ENCODE assay signal across 16 cellular contexts in genomic region chr5:61477788-61478187, GRCh38.
DNase-seq lines count a peak whose midpoint lies in the region; ATAC-seq, FAIRE-seq and TF ChIP-seq lines count a peak whose summit lies in the region.
"Had no signal": no experiment of that assay in that cellular context is flagged by ENCODE, and none has a peak within 500 bp of the region (broad histone marks: within the 10 kb centered on the region; RNA-seq: fewer than 3 reads in every experiment).

No MANE protein-coding gene starts in this region.

- RAD21 ChIA-PET in GM12878 (lab: Charles Lee; ENCODE audit: unreplicated experiment): interaction anchor here (0.6 kb wide), 1 partner anchor 666 kb away, joined by 3 read pairs; no protein-coding TSS in a partner anchor

- no peaks in the 10 kb centered on the region for H3K27me3 Mint-ChIP-seq in activated naive CD4-positive, alpha-beta T cell treated with anti-CD3 and anti-CD28 coated beads, Interleukin-2, amount 10 ng/mL, durations not matched to agents 7 days and 5 days
- no peaks in the 10 kb centered on the region for H3K27me3 Mint-ChIP-seq in effector memory CD8-positive, alpha-beta T cell

- H3K36me3 Mint-ChIP-seq in activated naive CD4-positive, alpha-beta T cell treated with anti-CD3 and anti-CD28 coated beads, Interleukin-2, amount 10 ng/mL, durations not matched to agents 7 days and 5 days: peaks cover 1% of the 10 kb centered on the region
- no peaks in the 10 kb centered on the region for H3K36me3 Mint-ChIP-seq in effector memory CD8-positive, alpha-beta T cell (ENCODE audit: insufficient read depth)

- in situ Hi-C loops in GM12878 (cut with MboI): no loop called here

- H3K36me3 ChIP-seq in GM12878 (ENCODE audit: control insufficient read depth in 2 of 2, insufficient read depth in 2 of 2, low read length in 1 of 2): no peaks in the 10 kb centered on the region
- peaks cover 8% of the 10 kb centered on the region for H3K36me3 ChIP-seq in neural cell (ENCODE audit: insufficient read depth, low read length)

- TF ChIP-seq CTCF in GM12878 (IDR thresholded peaks at IDR 0.05 in 2 of 3, conservative IDR thresholded peaks at IDR 0.05 in 1 of 3; ENCODE audit: control insufficient read depth in 2 of 3, extremely low read depth in 1 of 3, insufficient read depth in 1 of 3, low read depth in 3 of 3, low read length in 3 of 3) (no peak), neural cell (IDR thresholded peaks at IDR 0.05; ENCODE audit: poor library complexity, severe bottlenecking) (no peak)

- H3K9ac ChIP-seq in GM12878 (ENCODE audit: control insufficient read depth, insufficient read depth, low read length) (no peak overlapping the region), neural cell (ENCODE audit: low read length) (no peak overlapping the region)

- H3K9me2 ChIP-seq in neural cell (ENCODE audit: insufficient read depth, low read length): no peaks in the 10 kb centered on the region

- H3K79me2 ChIP-seq in GM12878 (ENCODE audit: control insufficient read depth, insufficient read depth, low read length): no peaks in the 10 kb centered on the region
- H3K79me2 ChIP-seq in neural cell (replicated peaks; ENCODE audit: insufficient read depth, low read length): peaks cover 84% of the 10 kb centered on the region

- H2AFZ ChIP-seq in GM12878 (ENCODE audit: control insufficient read depth, low read depth, low read length) (no peak overlapping the region), neural cell (ENCODE audit: low read depth, low read length) (no peak overlapping the region)

- H3K4me3 Mint-ChIP-seq in activated naive CD4-positive, alpha-beta T cell treated with anti-CD3 and anti-CD28 coated beads, Interleukin-2, amount 10 ng/mL, durations not matched to agents 7 days and 5 days: no peak overlapping the region
- H3K4me3 Mint-ChIP-seq in effector memory CD8-positive, alpha-beta T cell: no peak overlapping the region
- H3K4me3 Mint-ChIP-seq: CD14-positive monocyte; CD8-positive, alpha-beta T cell; HFFc6 had no signal

- H3K4me2 ChIP-seq in GM12878 (ENCODE audit: control insufficient read depth, insufficient read depth): no peak overlapping the region
- peak overlapping the region; percentile 2 for H3K4me2 ChIP-seq in neural cell (ENCODE audit: low read length)

- H3K4me1 ChIP-seq in GM12878 (ENCODE audit: control insufficient read depth, insufficient read depth, low read length): no peaks in the 10 kb centered on the region
- H3K4me1 ChIP-seq: Caco-2 had no signal

- H3K9me3 Mint-ChIP-seq in activated naive CD4-positive, alpha-beta T cell treated with anti-CD3 and anti-CD28 coated beads, Interleukin-2, amount 10 ng/mL, durations not matched to agents 7 days and 5 days: no peaks in the 10 kb centered on the region
- H3K9me3 Mint-ChIP-seq in effector memory CD8-positive, alpha-beta T cell: no peaks in the 10 kb centered on the region
- H3K9me3 Mint-ChIP-seq: HFFc6 had no signal

- BruUV-seq in GM12878 (replicated peaks; lab: Mats Ljungman, UMichigan): no TSS peak

- TF ChIP-seq EP300 in GM12878 (IDR thresholded peaks at IDR 0.05; ENCODE audit: borderline replicate concordance in 1 of 2, control insufficient read depth in 1 of 2, low read depth in 2 of 2, low read length in 2 of 2) (no peak), neural cell (conservative IDR thresholded peaks at IDR 0.05; ENCODE audit: poor library complexity, severe bottlenecking) (peak; percentile 89)

- no peaks in the 10 kb centered on the region for H3K4me1 Mint-ChIP-seq in activated naive CD4-positive, alpha-beta T cell treated with anti-CD3 and anti-CD28 coated beads, Interleukin-2, amount 10 ng/mL, durations not matched to agents 7 days and 5 days
- H3K4me1 Mint-ChIP-seq in effector memory CD8-positive, alpha-beta T cell (ENCODE audit: low read depth in 2 of 2): peaks cover 9 to 20% of the 10 kb centered on the region in 2 donors

- no peaks in the 10 kb centered on the region for H3K27me3 ChIP-seq in GM12878 (replicated peaks in 1 of 2; ENCODE audit: control insufficient read depth in 2 of 2, insufficient read depth in 2 of 2, low read length in 1 of 2)
- no peaks in the 10 kb centered on the region for H3K27me3 ChIP-seq in neural cell (ENCODE audit: insufficient read depth, low read depth, low read length)

- TF ChIP-seq RAD21 in GM12878 (IDR thresholded peaks at IDR 0.05; ENCODE audit: insufficient read depth, low read depth, low read length): no peak
- no peak for TF ChIP-seq RAD21 in neural cell (conservative IDR thresholded peaks at IDR 0.05)

- H3K27ac Mint-ChIP-seq in activated naive CD4-positive, alpha-beta T cell treated with anti-CD3 and anti-CD28 coated beads, Interleukin-2, amount 10 ng/mL, durations not matched to agents 7 days and 5 days: no peak overlapping the region
- H3K27ac Mint-ChIP-seq in effector memory CD8-positive, alpha-beta T cell: no peak overlapping the region
- H3K27ac Mint-ChIP-seq: CD8-positive, alpha-beta T cell; HFFc6 had no signal

- no peaks in the 10 kb centered on the region for H4K20me1 ChIP-seq in GM12878 (ENCODE audit: control insufficient read depth, insufficient read depth)
- H4K20me1 ChIP-seq in neural cell (ENCODE audit: insufficient read depth): no peaks in the 10 kb centered on the region

- no peak for TF ChIP-seq POLR2A in GM12878 (IDR thresholded peaks at IDR 0.05; ENCODE audit: low read depth, low read length)

- no peak overlapping the region for H3K4me3 ChIP-seq in GM12878
- H3K4me3 ChIP-seq in neural cell (ENCODE audit: low read length): peak overlapping the region; percentile 14

- peak; percentile 18 for FAIRE-seq in GM12878 (lab: Jason Lieb, UNC)

- H3K27ac ChIP-seq in GM12878 (ENCODE audit: control insufficient read depth, insufficient read depth): no peak overlapping the region
- peak overlapping the region; percentile 58 for H3K27ac ChIP-seq in neural cell (ENCODE audit: low read length)
- H3K27ac ChIP-seq: 22Rv1 had no signal

- ATAC-seq in GM12878 (no peak), GM18519 (IDR thresholded peaks at IDR 0.05; ENCODE audit: low FRiP score, unreplicated experiment) (no peak)
- ATAC-seq in effector memory CD8-positive, alpha-beta T cell (replicated peaks): no peak
- ATAC-seq: CD8-positive, alpha-beta T cell had no signal

- SMC1A ChIA-PET in GM12878 (lab: Charles Lee; ENCODE audit: uncharacterized antibody, unreplicated experiment): interaction anchor here (0.9 kb wide), 1 partner anchor 15 kb away, joined by 4 read pairs; no protein-coding TSS in a partner anchor

- DNase-seq in NCI-H1436 (lab: John Stamatoyannopoulos, UW): peak; percentile 17
- DNase-seq in NCI-H1436 treated with DMSO at 0.1 percent for 48 hours (lab: John Stamatoyannopoulos, UW): no peak
- peak; percentile 68 for DNase-seq in NCI-H69 (lab: John Stamatoyannopoulos, UW)
- no peak for DNase-seq in GM12878 (ENCODE audit: low read depth, low spot score)
- no peak for DNase-seq in activated naive CD4-positive, alpha-beta T cell treated with anti-CD3 and anti-CD28 coated beads, Interleukin-2, amount 10 ng/mL, durations not matched to agents 7 days and 5 days
- DNase-seq in effector memory CD8-positive, alpha-beta T cell: no peak
- DNase-seq: Caco-2; CD8-positive, alpha-beta T cell; DND-41; GDM1; HCEC 1CT; HFFc6 had no signal

- 57% methylated on average over 2 of the region's 2 CpGs for WGBS in GM12878 (ENCODE audit: insufficient coverage, insufficient replicate concordance, low lambda C conversion rate, missing lambda C conversion rate)

- CTCF ChIA-PET in GM12878 (lab: Yijun Ruan, JAX): interaction anchor here (0.6 to 0.8 kb wide), 2 partner anchors 10 to 29 kb away, joined by 3 read pairs; no protein-coding TSS in a partner anchor
- CTCF ChIA-PET in activated naive CD4-positive, alpha-beta T cell treated with anti-CD3 and anti-CD28 coated beads, Interleukin-2, amount 10 ng/mL, durations not matched to agents 7 days and 5 days (lab: Charles Lee): no interaction called here

- no peaks in the 10 kb centered on the region for H3K9me3 ChIP-seq in GM12878 (replicated peaks; ENCODE audit: control insufficient read depth, insufficient read depth, low read length)
- no peaks in the 10 kb centered on the region for H3K9me3 ChIP-seq in neural cell (ENCODE audit: low read length)
- H3K9me3 ChIP-seq: Caco-2 had no signal

- no peaks in the 10 kb centered on the region for H3F3A ChIP-seq in neural cell (ENCODE audit: insufficient read depth, low read length, poor library complexity, severe bottlenecking)

- intact Hi-C loops in GM12878 (cut with micrococcal nuclease; ENCODE audit: unreplicated experiment): no loop called here

- POLR2A ChIA-PET in GM12878 (lab: Charles Lee): no interaction called here

TF ChIP-seq in GM12878, 131 proteins besides CTCF, POLR2A, EP300 and RAD21 (continues in another document):
- TF ChIP-seq PBX3 (IDR thresholded peaks at IDR 0.05; ENCODE audit: insufficient replicate concordance, low read depth, low read length) (no peak), POU2F2 (IDR thresholded peaks at IDR 0.05; ENCODE audit: borderline replicate concordance, low read depth, low read length) (no peak), ZNF622 (IDR thresholded peaks at IDR 0.05) (no peak), ZBED1 (IDR thresholded peaks at IDR 0.05; ENCODE audit: borderline replicate concordance) (no peak)

TF ChIP-seq in neural cell, 6 proteins besides CTCF, POLR2A, EP300 and RAD21:
- peak; percentile 53 for TF ChIP-seq POLR2AphosphoS5 (IDR thresholded peaks at IDR 0.05)
- TF ChIP-seq REST (IDR thresholded peaks at IDR 0.05; ENCODE audit: borderline replicate concordance): no peak

Comparison
In these comparisons a context has a peak if more than half of its experiments do, and no peak if none do; other contexts are left out.
1. DNase-seq: peak in NCI-H1436 (single experiment) and NCI-H69 (single experiment); none in NCI-H1436 treated with DMSO at 0.1 percent for 48 hours (single experiment), GM12878 (single experiment), activated naive CD4-positive, alpha-beta T cell treated with anti-CD3 and anti-CD28 coated beads, Interleukin-2, amount 10 ng/mL, durations not matched to agents 7 days and 5 days (single experiment) and effector memory CD8-positive, alpha-beta T cell (0 of 3).